8 cellular contexts compared by ENCODE assay signal in genomic region chr11:86802601-86803051, GRCh38. TPM values are rescaled to one million over a fixed set of nuclear protein-coding genes. Genes with fewer than 3 reads are reported as not detected.
DNase-seq lines count a peak whose midpoint lies in the region; ATAC-seq, FAIRE-seq and TF ChIP-seq lines count a peak whose summit lies in the region.

No MANE protein-coding gene starts in this region.

- ATAC-seq in HG03280 (IDR thresholded peaks at IDR 0.05; ENCODE audit: unreplicated experiment): peak; percentile 56
- ATAC-seq in HG02610 (IDR thresholded peaks at IDR 0.05; ENCODE audit: unreplicated experiment): no peak

- no peak overlapping the region for H2AFZ ChIP-seq in endothelial cell of umbilical vein (ENCODE audit: low read depth, low read length)

- CTCF ChIA-PET in endothelial cell of umbilical vein (lab: Charles Lee): interaction anchor here (0.7 to 6.1 kb wide), 10 partner anchors 15 to 346 kb away, joined by 3 to 40 read pairs (median 6); partner anchors contain the start of gene ME3

- H3K9me1 ChIP-seq in endothelial cell of umbilical vein (replicated peaks; ENCODE audit: control insufficient read depth, extremely low read depth, insufficient read depth, low read length): no peaks in the 10 kb centered on the region

- POLR2A ChIA-PET in endothelial cell of umbilical vein (lab: Charles Lee): no interaction called here

- H3K4me1 Mint-ChIP-seq in nephron progenitor cell: peaks cover 84% of the 10 kb centered on the region

- H3K36me3 Mint-ChIP-seq in nephron progenitor cell (ENCODE audit: low read depth): peaks cover under 1% of the 10 kb centered on the region

- H3K27me3 Mint-ChIP-seq in nephron progenitor cell (ENCODE audit: low read depth, poor library complexity): peaks cover 5% of the 10 kb centered on the region

- peak overlapping the region; percentile 96 for H3K27ac ChIP-seq in endothelial cell of umbilical vein (ENCODE audit: insufficient read depth, low read depth, low read length)

- H3K4me2 ChIP-seq in endothelial cell of umbilical vein (ENCODE audit: insufficient read depth, low read length): peak overlapping the region; percentile 100

- no peak for TF ChIP-seq POLR2A in endothelial cell of umbilical vein (IDR thresholded peaks at IDR 0.05; ENCODE audit: low read depth, low read length)

- peak overlapping the region; percentile 82 to 96 (median 95) for H3K4me3 ChIP-seq in endothelial cell of umbilical vein (replicated peaks in 1 of 3; ENCODE audit: insufficient read depth in 1 of 3, low read depth in 1 of 3, low read length in 3 of 3)

- no peaks in the 10 kb centered on the region for H4K20me1 ChIP-seq in endothelial cell of umbilical vein (replicated peaks; ENCODE audit: control insufficient read depth, extremely low read depth, insufficient read depth, low read length)

- peak; percentile 7 for DNase-seq in SKM-1 (lab: John Stamatoyannopoulos, UW; ENCODE audit: unreplicated experiment)
- DNase-seq in SKM-1 treated with dmso at 0.1 percent for 144 hours (lab: John Stamatoyannopoulos, UW; ENCODE audit: unreplicated experiment): no peak
- DNase-seq in RCC 7860 (ENCODE audit: low spot score): peak; percentile 58
- DNase-seq in endothelial cell of umbilical vein (ENCODE audit: low read depth, low spot score): peak; percentile 80
- DNase-seq in nephron progenitor cell: no peak
- DNase-seq in OCI-M2 (lab: John Stamatoyannopoulos, UW; ENCODE audit: unreplicated experiment): no peak

- H3K9me3 Mint-ChIP-seq in nephron progenitor cell: no peaks in the 10 kb centered on the region

- intact Hi-C loops in endothelial cell of umbilical vein (cut with micrococcal nuclease): loop anchor here (1.0 to 5.0 kb wide), 12 partner anchors 14 to 346 kb away; no protein-coding TSS in a partner anchor

- no peaks in the 10 kb centered on the region for H3K9me3 ChIP-seq in endothelial cell of umbilical vein (replicated peaks; ENCODE audit: control insufficient read depth, insufficient read depth, low read length)

- peaks cover 3 to 8% of the 10 kb centered on the region in 2 experiments for H3K36me3 ChIP-seq in endothelial cell of umbilical vein (ENCODE audit: control insufficient read depth in 2 of 2, extremely low read depth in 1 of 2, insufficient read depth in 2 of 2, low read length in 2 of 2)

- no TSS peak for BruUV-seq in endothelial cell of umbilical vein (replicated peaks; lab: Mats Ljungman, UMichigan)

- H3K4me3 Mint-ChIP-seq in nephron progenitor cell: peak overlapping the region; percentile 93

- H3K79me2 ChIP-seq in endothelial cell of umbilical vein (ENCODE audit: control insufficient read depth, insufficient read depth, low read length): peaks cover 77% of the 10 kb centered on the region

- peaks cover 63% of the 10 kb centered on the region for H3K4me1 ChIP-seq in endothelial cell of umbilical vein (ENCODE audit: control insufficient read depth, extremely low read depth, insufficient read depth, low read length)

- H3K27me3 ChIP-seq in endothelial cell of umbilical vein (ENCODE audit: control insufficient read depth in 2 of 2, insufficient read depth in 2 of 2, low read length in 2 of 2): no peaks in the 10 kb centered on the region

- FAIRE-seq in RCC 7860 (lab: Jason Lieb, UNC): peak; percentile 75
- peak; percentile 83 for FAIRE-seq in endothelial cell of umbilical vein (lab: Jason Lieb, UNC)

- H3K9ac ChIP-seq in endothelial cell of umbilical vein (replicated peaks; ENCODE audit: extremely low read depth, insufficient read depth, low read length): peak overlapping the region; percentile 97

- no peak overlapping the region for H3K27ac Mint-ChIP-seq in nephron progenitor cell

- peak; percentile 57 to 60 for TF ChIP-seq CTCF in endothelial cell of umbilical vein (IDR thresholded peaks at IDR 0.05; ENCODE audit: extremely low read depth in 1 of 2, insufficient read depth in 1 of 2, low read depth in 1 of 2, low read length in 2 of 2)
- TF ChIP-seq CTCF in nephron progenitor cell (IDR thresholded peaks at IDR 0.05): peak; percentile 56

- dilution Hi-C loops in endothelial cell of umbilical vein (cut with MboI; ENCODE audit: extremely low pct_ligation_motif_present, low sequenced_read_pairs): no loop called here

TF ChIP-seq in endothelial cell of umbilical vein, 7 proteins besides CTCF, POLR2A, EP300 and RAD21:
- TF ChIP-seq POLR2AphosphoS5 (IDR thresholded peaks at IDR 0.05; ENCODE audit: insufficient read depth, low read depth, low read length) (peak; percentile 12), EZH2 (IDR thresholded peaks at IDR 0.05; ENCODE audit: borderline replicate concordance, low read depth, low read length, severe bottlenecking) (no peak), FOS (IDR thresholded peaks at IDR 0.05; ENCODE audit: borderline replicate concordance, insufficient read depth, low read length) (peak; percentile 8)

RNA-seq across cellular contexts. Expression of gene PRSS23, which starts 2.3 kb away (rescaled TPM):
- 240 and 278 TPM in 2 replicates for total RNA-seq in endothelial cell of umbilical vein
- 146 and 161 TPM in 2 replicates for polyA plus RNA-seq in endothelial cell of umbilical vein
- 203 and 208 TPM in 2 replicates for polyA plus RNA-seq in endothelial cell of umbilical vein (2011; cell fraction: cytosol; rRNA removed)
- 125 and 127 TPM in 2 replicates for polyA plus RNA-seq in endothelial cell of umbilical vein (2011; cell fraction: nucleus; rRNA removed)
- 434 and 459 TPM in 2 replicates for polyA plus RNA-seq in endothelial cell of umbilical vein (2012)
- 298 and 340 TPM in 2 replicates for polyA minus RNA-seq in endothelial cell of umbilical vein
- polyA minus RNA-seq in endothelial cell of umbilical vein (2011; cell fraction: cytosol; rRNA and poly(A)+ RNA removed): 250 TPM
- 104 and 133 TPM in 2 replicates for polyA minus RNA-seq in endothelial cell of umbilical vein (2011; cell fraction: nucleus; rRNA and poly(A)+ RNA removed)

Comparison
In these comparisons a context has a peak if more than half of its experiments do, and no peak if none do; other contexts are left out.
1. DNase-seq: peak in SKM-1 (single experiment), RCC 7860 (single experiment) and endothelial cell of umbilical vein (single experiment); none in SKM-1 treated with dmso at 0.1 percent for 144 hours (single experiment), nephron progenitor cell (single experiment) and OCI-M2 (single experiment).